ENCODE assay signal across 20 cellular contexts in genomic region chr5:119996128-119996527, GRCh38.
DNase-seq lines count a peak whose midpoint lies in the region; ATAC-seq and TF ChIP-seq lines count a peak whose summit lies in the region.
"Had no signal": no experiment of that assay in that cellular context is flagged by ENCODE, and none has a peak within 500 bp of the region (broad histone marks: within the 10 kb centered on the region; RNA-seq: fewer than 3 reads in every experiment).

No MANE protein-coding gene starts in this region.

- ATAC-seq in GM21360 (IDR thresholded peaks at IDR 0.05; ENCODE audit: unreplicated experiment): no peak
- ATAC-seq: HepG2, T-cell had no signal

- H3K4me3 ChIP-seq in fibroblast of mammary gland (ENCODE audit: control insufficient read depth, low read depth, low read length): no peak overlapping the region
- H3K4me3 ChIP-seq in skeletal muscle cell (ENCODE audit: low read depth, low read length): no peak overlapping the region
- H3K4me3 ChIP-seq: BLaER1 treated with 17β-estradiol and CSF1 and Interleukin-3, amounts not matched to agents 10 nM and 100 nM; PC-9 had no signal

- intact Hi-C loops in head of caudate nucleus (cut with DNase I): no loop called here

- no peak for TF ChIP-seq CTCF in fibroblast of mammary gland (conservative IDR thresholded peaks at IDR 0.05; ENCODE audit: control insufficient read depth, insufficient read depth, low read depth, low read length)

- DNase-seq in H4 (ENCODE audit: low spot score) (peak; percentile 40), M059J (ENCODE audit: low read depth) (peak; percentile 28), fibroblast of mammary gland (ENCODE audit: low read depth) (peak; percentile 27), skeletal muscle cell (ENCODE audit: low read depth) (peak; percentile 25), head of caudate nucleus (no peak), DMS 273 (lab: John Stamatoyannopoulos, UW; ENCODE audit: unreplicated experiment) (no peak)
- DNase-seq: CD8-positive, alpha-beta memory T cell; GF-D8; GOT3; HFFc6; MM.1S; NCI-H1092 treated with DMSO at 0.1 percent for 48 hours; NCI-H1694; NCI-H2107; NCI-H345; PC-9; T-cell had no signal

Comparison
In these comparisons a context has a peak if more than half of its experiments do, and no peak if none do; other contexts are left out.
1. DNase-seq: peak in H4 (single experiment), M059J (single experiment), fibroblast of mammary gland (single experiment) and skeletal muscle cell (single experiment); none in head of caudate nucleus (0 of 42) and DMS 273 (single experiment).